Comparison of ENCODE assay signal across 9 cellular contexts in the genomic region with DNA sequence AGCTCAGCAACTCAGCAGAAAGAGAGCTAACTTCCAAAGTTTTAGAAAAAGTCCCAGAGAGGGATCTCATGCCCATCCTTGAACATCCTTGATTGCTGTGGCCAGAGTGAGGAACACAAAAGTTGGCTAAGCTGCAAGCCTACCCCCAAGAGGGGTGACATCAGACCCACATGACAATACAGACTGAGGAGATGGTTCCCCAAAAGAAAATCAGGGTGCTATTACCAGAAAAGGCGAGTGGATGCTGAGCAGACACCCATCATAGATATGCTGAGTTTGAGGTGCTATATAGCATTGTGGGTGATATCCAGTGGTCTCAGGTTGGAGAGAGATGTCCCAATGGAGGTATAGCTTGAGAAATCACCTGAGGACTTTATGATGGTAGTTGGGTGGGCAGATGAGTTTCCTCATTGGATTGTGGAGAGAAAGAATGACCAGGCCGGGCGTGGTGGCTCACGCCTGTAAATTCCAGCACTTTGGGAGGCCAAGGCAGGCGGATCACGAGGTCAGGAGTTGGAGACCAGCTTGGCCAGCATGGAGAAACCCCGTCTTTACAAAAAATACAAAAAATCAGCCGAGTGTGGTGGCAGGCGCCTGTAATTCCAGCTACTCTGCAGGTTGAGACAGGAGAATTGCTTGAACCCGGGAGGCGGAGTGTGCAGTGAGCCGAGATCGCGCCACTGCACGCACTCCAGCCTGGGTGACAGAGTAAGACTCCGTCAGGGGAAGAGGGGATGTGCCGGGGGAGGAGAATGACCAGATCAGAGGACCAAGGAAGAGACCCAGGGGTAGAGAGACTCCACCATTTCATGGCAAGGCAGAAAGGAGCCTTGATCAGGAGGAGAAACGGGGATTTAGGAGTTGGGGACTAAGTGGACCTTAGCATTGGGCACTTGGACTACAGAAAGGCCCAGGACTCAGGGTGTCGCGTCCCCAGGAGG. TPM values are rescaled to one million over a fixed set of nuclear protein-coding genes. Genes with fewer than 3 reads are reported as not detected.
DNase-seq lines count a peak whose midpoint lies in the region; ATAC-seq and TF ChIP-seq lines count a peak whose summit lies in the region.
"Had no signal": no experiment of that assay in that cellular context is flagged by ENCODE, and none has a peak within 500 bp of the region (broad histone marks: within the 10 kb centered on the region; RNA-seq: fewer than 3 reads in every experiment).

No MANE protein-coding gene starts in this region.

- peak overlapping the region; percentile 70 for H3K27ac Mint-ChIP-seq in activated CD4-positive, alpha-beta memory T cell treated with anti-CD3 and anti-CD28 coated beads, Interleukin-2, amount 10 ng/mL, durations not matched to agents 7 days and 5 days

- peaks cover 7% of the 10 kb centered on the region; the same call in 1 of the 2 replicates for H3K79me2 ChIP-seq in HCT116 (ENCODE audit: insufficient read depth, low read length)
- peaks cover 27% of the 10 kb centered on the region for H3K79me2 ChIP-seq in hepatocyte

- no peaks in the 10 kb centered on the region for H3K9me3 Mint-ChIP-seq in activated CD4-positive, alpha-beta memory T cell treated with anti-CD3 and anti-CD28 coated beads, Interleukin-2, amount 10 ng/mL, durations not matched to agents 7 days and 5 days

- intact Hi-C loops in HCT116 (cut with micrococcal nuclease) = loop anchor here (10.0 kb wide), 1 partner anchor 108 kb away; a partner anchor contains a TSS

- no peaks in the 10 kb centered on the region for H3K27me3 Mint-ChIP-seq in activated CD4-positive, alpha-beta memory T cell treated with anti-CD3 and anti-CD28 coated beads, Interleukin-2, amount 10 ng/mL, durations not matched to agents 7 days and 5 days

- POLR2A ChIA-PET in HCT116 (lab: Charles Lee) = interaction anchor here (0.6 to 4.5 kb wide), 28 partner anchors 8 to 998 kb away, joined by 3 to 49 read pairs (median 5); a partner anchor contains a TSS
- POLR2A ChIA-PET in activated CD4-positive, alpha-beta memory T cell treated with anti-CD3 and anti-CD28 coated beads, Interleukin-2, amount 10 ng/mL, durations not matched to agents 7 days and 5 days (lab: Charles Lee) = interaction anchor here (0.7 to 10.0 kb wide), 18 partner anchors 8 to 120 kb away, joined by 3 to 149 read pairs (median 12); a partner anchor contains a TSS

- peaks cover 24% of the 10 kb centered on the region for H3K36me3 Mint-ChIP-seq in activated CD4-positive, alpha-beta memory T cell treated with anti-CD3 and anti-CD28 coated beads, Interleukin-2, amount 10 ng/mL, durations not matched to agents 7 days and 5 days (ENCODE audit: low read depth)

- no peaks in the 10 kb centered on the region for H3K27me3 ChIP-seq in HCT116 (ENCODE audit: insufficient read depth, low read length)
- H3K27me3 ChIP-seq in hepatocyte = no peaks in the 10 kb centered on the region
- H3K27me3 ChIP-seq in skeletal muscle tissue (ENCODE audit: control insufficient read depth in 3 of 3, insufficient read depth in 3 of 3, low read length in 3 of 3) = no peaks in the 10 kb centered on the region

- ATAC-seq in HCT116 (no peak), HG02973 (IDR thresholded peaks at IDR 0.05; ENCODE audit: unreplicated experiment) (no peak)

- H3K9ac ChIP-seq in HCT116 (ENCODE audit: low read length) = peak overlapping the region; percentile 84
- H3K9ac ChIP-seq in skeletal muscle tissue (ENCODE audit: low read depth in 1 of 3, low read length in 3 of 3) = peak overlapping the region; percentile 57 to 85 (median 83)

- H3K4me2 ChIP-seq in HCT116 (ENCODE audit: low read length) = peak overlapping the region; percentile 87
- peak overlapping the region; percentile 84 for H3K4me2 ChIP-seq in hepatocyte

- CTCF ChIA-PET in HCT116 (lab: Charles Lee) = interaction anchor here (1.0 to 6.3 kb wide), 8 partner anchors 9 to 504 kb away, joined by 3 to 149 read pairs (median 8); a partner anchor contains a TSS
- CTCF ChIA-PET in activated CD4-positive, alpha-beta memory T cell treated with anti-CD3 and anti-CD28 coated beads, Interleukin-2, amount 10 ng/mL, durations not matched to agents 7 days and 5 days (lab: Charles Lee) = interaction anchor here (0.9 to 12.0 kb wide), 18 partner anchors 9 to 207 kb away, joined by 3 to 254 read pairs (median 5); a partner anchor contains a TSS

- H4K20me1 ChIP-seq in HCT116 (ENCODE audit: insufficient read depth) = no peaks in the 10 kb centered on the region
- H4K20me1 ChIP-seq in hepatocyte (ENCODE audit: insufficient read depth, poor library complexity, severe bottlenecking) = no peaks in the 10 kb centered on the region

- H3K9me2 ChIP-seq in HCT116 (ENCODE audit: insufficient read depth) (no peaks in the 10 kb centered on the region), hepatocyte (replicated peaks; ENCODE audit: insufficient read depth) (no peaks in the 10 kb centered on the region)

- 86% methylated on average over 20 of the region's 20 CpGs for WGBS in hepatocyte (ENCODE audit: low lambda C conversion rate, missing lambda C conversion rate)

- DNase-seq in HCT116 (ENCODE audit: low read depth, low spot score) (no peak), hepatocyte (ENCODE audit: low spot score) (peak; percentile 4), activated gamma-delta T cell (lab: John Stamatoyannopoulos, UW) (no peak), germinal center (ENCODE audit: low spot score) (no peak)
- DNase-seq in activated CD4-positive, alpha-beta memory T cell treated with anti-CD3 and anti-CD28 coated beads, Interleukin-2, amount 10 ng/mL, durations not matched to agents 7 days and 5 days = no peak
- no peak for DNase-seq in stimulated activated CD4-positive, alpha-beta T cell treated with anti-CD3 and anti-CD28 coated beads, Interleukin-15, amount 100 ng/mL, for 24 hours

- H3K4me3 ChIP-seq in HCT116 (replicated peaks in 1 of 2; ENCODE audit: low read depth in 1 of 2, low read length in 2 of 2) (peak overlapping the region; percentile 94 to 96), hepatocyte (no peak overlapping the region), skeletal muscle tissue (ENCODE audit: low read length in 3 of 3) (peak overlapping the region; percentile 62 to 80 (median 79))

- peaks cover 38% of the 10 kb centered on the region for H3K4me1 Mint-ChIP-seq in activated CD4-positive, alpha-beta memory T cell treated with anti-CD3 and anti-CD28 coated beads, Interleukin-2, amount 10 ng/mL, durations not matched to agents 7 days and 5 days

- peak overlapping the region; percentile 32 for H2AFZ ChIP-seq in HCT116 (ENCODE audit: low read depth, low read length, poor library complexity, severe bottlenecking)
- peak overlapping the region; percentile 43 for H2AFZ ChIP-seq in hepatocyte

- RAD21 ChIA-PET in HCT116 (lab: Charles Lee; ENCODE audit: low non-redundant PET in 1 of 2, low total read pairs in 2 of 2, uncharacterized antibody in 2 of 2, unreplicated experiment in 2 of 2) = interaction anchor here (0.8 to 4.6 kb wide), 5 partner anchors 15 to 36 kb away, joined by 3 to 35 read pairs (median 6); no protein-coding TSS in a partner anchor

- H3K4me1 ChIP-seq in HCT116 (ENCODE audit: control insufficient read depth in 1 of 2, insufficient read depth in 2 of 2, low read length in 2 of 2) (peaks cover 15 to 22% of the 10 kb centered on the region in 2 experiments), hepatocyte (ENCODE audit: insufficient read depth) (peaks cover 12% of the 10 kb centered on the region), skeletal muscle tissue (ENCODE audit: control insufficient read depth in 3 of 3, insufficient read depth in 3 of 3, low read length in 3 of 3) (peaks cover 23 to 31% (median 31%) of the 10 kb centered on the region in 3 donors)

- no peaks in the 10 kb centered on the region for H3K9me3 ChIP-seq in HCT116 (ENCODE audit: control insufficient read depth in 1 of 2, insufficient read depth in 1 of 2, low read depth in 1 of 2, low read length in 2 of 2)
- no peaks in the 10 kb centered on the region for H3K9me3 ChIP-seq in hepatocyte (ENCODE audit: low read depth)
- H3K9me3 ChIP-seq in skeletal muscle tissue (ENCODE audit: control insufficient read depth in 3 of 3, low read length in 3 of 3) = no peaks in the 10 kb centered on the region

- TF ChIP-seq CTCF in HCT116 (IDR thresholded peaks at IDR 0.05 in 2 of 3, conservative IDR thresholded peaks at IDR 0.05 in 1 of 3; ENCODE audit: borderline replicate concordance in 1 of 3, insufficient read depth in 1 of 3, low read depth in 2 of 3, low read length in 2 of 3) (no peak), hepatocyte (IDR thresholded peaks at IDR 0.05; ENCODE audit: poor library complexity) (no peak)

- H3K36me3 ChIP-seq in HCT116 (ENCODE audit: control insufficient read depth in 1 of 2, insufficient read depth in 2 of 2, low read length in 2 of 2) (no peaks in the 10 kb centered on the region), hepatocyte (replicated peaks; ENCODE audit: insufficient read depth, low read depth) (no peaks in the 10 kb centered on the region), skeletal muscle tissue (ENCODE audit: control insufficient read depth in 3 of 3, insufficient read depth in 3 of 3, low read length in 3 of 3) (no peaks in the 10 kb centered on the region)

- H3K27ac ChIP-seq in HCT116 (ENCODE audit: low read depth, low read length) (peak overlapping the region; percentile 43), hepatocyte (peak overlapping the region; percentile 95), skeletal muscle tissue (ENCODE audit: low read depth, low read length) (peak overlapping the region; percentile 74)

- no peak for TF ChIP-seq POLR2A in HCT116 (IDR thresholded peaks at IDR 0.05; ENCODE audit: borderline replicate concordance, extremely low read depth, insufficient read depth, insufficient read length)

- H3K4me3 Mint-ChIP-seq in activated CD4-positive, alpha-beta memory T cell treated with anti-CD3 and anti-CD28 coated beads, Interleukin-2, amount 10 ng/mL, durations not matched to agents 7 days and 5 days = peak overlapping the region; percentile 100

- BruUV-seq in HCT116 (replicated peaks; lab: Mats Ljungman, UMichigan) = TSS peak; percentile 91

- no peak for TF ChIP-seq RAD21 in HCT116 (IDR thresholded peaks at IDR 0.05; ENCODE audit: low read depth)

RNA-seq across cellular contexts. Expression of a gene that starts 0.9 kb away (rescaled TPM):
- total RNA-seq in HCT116 (2021; ENCODE audit: unreplicated experiment) (94.1 TPM), hepatocyte (68.7 and 76.5 TPM in 2 replicates), skeletal muscle tissue (3.7 TPM)
- polyA plus RNA-seq in HCT116 (2012) = 137 and 142 TPM in 2 replicates
- 10 to 100 TPM; 88.5 to 90.6 TPM for total RNA-seq in activated CD4-positive, alpha-beta memory T cell treated with anti-CD3 and anti-CD28 coated beads, Interleukin-2, amount 10 ng/mL, durations not matched to agents 7 days and 5 days
- 75.0 and 88.8 TPM in 2 replicates for polyA plus RNA-seq in hepatocyte

RNA-seq across cellular contexts. Expression of a gene that starts 21.3 kb away (rescaled TPM):
- 47.5 TPM for total RNA-seq in HCT116 (2021; ENCODE audit: unreplicated experiment)
- polyA plus RNA-seq in HCT116 (2012) = 40.1 and 45.9 TPM in 2 replicates
- 10 to 100 TPM; 94.1 to 98.2 TPM for total RNA-seq in activated CD4-positive, alpha-beta memory T cell treated with anti-CD3 and anti-CD28 coated beads, Interleukin-2, amount 10 ng/mL, durations not matched to agents 7 days and 5 days
- total RNA-seq in hepatocyte = 78.9 and 85.4 TPM in 2 replicates
- 50.3 and 55.6 TPM in 2 replicates for polyA plus RNA-seq in hepatocyte
- 85.6 TPM for total RNA-seq in skeletal muscle tissue

RNA-seq across cellular contexts. Expression of a gene that starts 21.5 kb away (rescaled TPM):
- total RNA-seq in HCT116 (2021; ENCODE audit: unreplicated experiment) (0.66 TPM), hepatocyte (1.2 and 4.8 TPM in 2 replicates), skeletal muscle tissue (2.1 TPM)
- 0.50 and 0.68 TPM in 2 replicates for polyA plus RNA-seq in HCT116 (2012)
- total RNA-seq in activated CD4-positive, alpha-beta memory T cell treated with anti-CD3 and anti-CD28 coated beads, Interleukin-2, amount 10 ng/mL, durations not matched to agents 7 days and 5 days = 1 to 10 TPM; 2.1 to 2.4 TPM
- 2.4 and 3.3 TPM in 2 replicates for polyA plus RNA-seq in hepatocyte

RNA-seq across cellular contexts. Expression of a gene that starts 21.9 kb away (rescaled TPM):
- total RNA-seq in HCT116 (2021; ENCODE audit: unreplicated experiment) (not detected), hepatocyte (not detected in 2 replicates), skeletal muscle tissue (not detected)
- not detected in 2 replicates for polyA plus RNA-seq in HCT116 (2012)
- total RNA-seq in activated CD4-positive, alpha-beta memory T cell treated with anti-CD3 and anti-CD28 coated beads, Interleukin-2, amount 10 ng/mL, durations not matched to agents 7 days and 5 days = not detected
- polyA plus RNA-seq in hepatocyte = not detected in 2 replicates
- total RNA-seq: lung microvascular endothelial cell had no signal

RNA-seq across cellular contexts. Expression of a gene that starts 37.2 kb away (rescaled TPM):
- total RNA-seq in HCT116 (2021; ENCODE audit: unreplicated experiment) (0.81 TPM), hepatocyte (0.24 and 1.0 TPM in 2 replicates), skeletal muscle tissue (172 TPM)
- 0.26 and 0.62 TPM in 2 replicates for polyA plus RNA-seq in HCT116 (2012)
- total RNA-seq in activated CD4-positive, alpha-beta memory T cell treated with anti-CD3 and anti-CD28 coated beads, Interleukin-2, amount 10 ng/mL, durations not matched to agents 7 days and 5 days = 1 to 10 TPM; 1.3 to 1.4 TPM
- 0.62 and 2.2 TPM in 2 replicates for polyA plus RNA-seq in hepatocyte

Comparison
In these comparisons a context has a peak if more than half of its experiments do, and no peak if none do; other contexts are left out.
1. H3K27ac ChIP-seq: peak in every context shown above with its lines; median percentile 95 in hepatocyte; 74 in skeletal muscle tissue; 43 in HCT116.
2. RNA of a gene that starts 0.9 kb away (total RNA-seq): 94.1 TPM in HCT116 (single experiment), 88.5 to 90.6 TPM in activated CD4-positive, alpha-beta memory T cell treated with anti-CD3 and anti-CD28 coated beads, Interleukin-2, amount 10 ng/mL, durations not matched to agents 7 days and 5 days and 68.7 to 76.5 TPM in hepatocyte; 3.7 TPM in skeletal muscle tissue (single experiment); every median in the first group is over 10 times any median in the second.